ENCODE assay signal across 17 cellular contexts in genomic region chr15:88428805-88429605, GRCh38. TPM values are rescaled to one million over a fixed set of nuclear protein-coding genes. Genes with fewer than 3 reads are reported as not detected.
DNase-seq lines count a peak whose midpoint lies in the region; ATAC-seq, FAIRE-seq and TF ChIP-seq lines count a peak whose summit lies in the region.
"Had no signal": no experiment of that assay in that cellular context is flagged by ENCODE, and none has a peak within 500 bp of the region (broad histone marks: within the 10 kb centered on the region; RNA-seq: fewer than 3 reads in every experiment).

No MANE protein-coding gene starts in this region.

- BruUV-seq in K562 (replicated peaks; lab: Mats Ljungman, UMichigan), result no TSS peak

- H3K4me3 ChIP-seq in SJCRH30, result no peak overlapping the region
- H3K4me3 ChIP-seq in K562, result no peak overlapping the region
- no peak overlapping the region for H3K4me3 ChIP-seq in osteoblast (ENCODE audit: insufficient read depth, low read length)
- no peak overlapping the region for H3K4me3 ChIP-seq in dorsolateral prefrontal cortex
- no peak overlapping the region for H3K4me3 ChIP-seq in psoas muscle
- H3K4me3 ChIP-seq: BLaER1 treated with 17β-estradiol and CSF1 and Interleukin-3, amounts not matched to agents 10 nM and 100 nM had no signal

- intact Hi-C loops in K562 (cut with micrococcal nuclease) (no loop called here), dorsolateral prefrontal cortex (cut with DNase I) (no loop called here), psoas muscle (cut with DNase I) (no loop called here)

- H4K20me1 ChIP-seq in K562 (replicated peaks; ENCODE audit: control insufficient read depth, insufficient read depth, low read length) (no peaks in the 10 kb centered on the region; the same call in 1 of the 2 replicates), osteoblast (ENCODE audit: insufficient read depth, low read length) (no peaks in the 10 kb centered on the region)
- H4K20me1 ChIP-seq: BLaER1 treated with 17β-estradiol and CSF1 and Interleukin-3, amounts not matched to agents 10 nM and 100 nM had no signal

- ATAC-seq in K562, result peak; percentile 61
- ATAC-seq in stimulated activated effector memory CD8-positive, alpha-beta T cell treated with anti-CD3 and anti-CD28 coated beads, Interleukin-12 subunit alpha, Interleukin-12 subunit beta, amount 100 ng/mL, for 72 hours, result no peak
- no peak for ATAC-seq in psoas muscle
- ATAC-seq: HepG2 had no signal

- no peak for TF ChIP-seq POLR2A in K562 (conservative IDR thresholded peaks at IDR 0.05)

- H2AFZ ChIP-seq in K562 (ENCODE audit: low read depth, low read length), result no peak overlapping the region
- H2AFZ ChIP-seq in osteoblast (ENCODE audit: low read length), result no peak overlapping the region

- CTCF ChIA-PET in K562 (lab: Yijun Ruan, JAX; ENCODE audit: low intra/inter-chr PET ratio), result no interaction called here

- H3K27ac ChIP-seq in SJCRH30, result peak overlapping the region; percentile 40
- H3K27ac ChIP-seq in K562 (ENCODE audit: extremely low read depth, low read depth, low read length), result no peak overlapping the region
- H3K27ac ChIP-seq in osteoblast (ENCODE audit: low read depth, low read length), result no peak overlapping the region
- no peak overlapping the region for H3K27ac ChIP-seq in dorsolateral prefrontal cortex
- H3K27ac ChIP-seq in psoas muscle, result no peak overlapping the region
- H3K27ac ChIP-seq: BLaER1 treated with 17β-estradiol and CSF1 and Interleukin-3, amounts not matched to agents 10 nM and 100 nM had no signal

- no peaks in the 10 kb centered on the region for H3K36me3 Mint-ChIP-seq in stimulated activated effector memory CD8-positive, alpha-beta T cell treated with anti-CD3 and anti-CD28 coated beads, Interleukin-12 subunit alpha, Interleukin-12 subunit beta, amount 100 ng/mL, for 72 hours
- H3K36me3 Mint-ChIP-seq: CD4-positive, CD25-positive, alpha-beta regulatory T cell had no signal

- in situ Hi-C loops in K562 (cut with MboI), result no loop called here

- no peak for TF ChIP-seq RAD21 in K562 (CRISPR knock-in tag; conservative IDR thresholded peaks at IDR 0.05 in 1 of 2, IDR thresholded peaks at IDR 0.05 in 1 of 2)

- no peak overlapping the region for H3K27ac Mint-ChIP-seq in stimulated activated effector memory CD8-positive, alpha-beta T cell treated with anti-CD3 and anti-CD28 coated beads, Interleukin-12 subunit alpha, Interleukin-12 subunit beta, amount 100 ng/mL, for 72 hours
- H3K27ac Mint-ChIP-seq: CD4-positive, CD25-positive, alpha-beta regulatory T cell; HFFc6 had no signal

- H3K4me1 Mint-ChIP-seq in stimulated activated effector memory CD8-positive, alpha-beta T cell treated with anti-CD3 and anti-CD28 coated beads, Interleukin-12 subunit alpha, Interleukin-12 subunit beta, amount 100 ng/mL, for 72 hours, result no peaks in the 10 kb centered on the region
- H3K4me1 Mint-ChIP-seq: CD4-positive, CD25-positive, alpha-beta regulatory T cell had no signal

- H3K27me3 ChIP-seq in SJCRH30, result no peaks in the 10 kb centered on the region
- H3K27me3 ChIP-seq in K562 (ENCODE audit: control insufficient read depth in 2 of 2, insufficient read depth in 2 of 2, low read length in 2 of 2), result peaks cover 21 to 33% of the 10 kb centered on the region in 2 experiments
- H3K27me3 ChIP-seq in osteoblast (ENCODE audit: insufficient read depth, low read length), result peaks cover 38% of the 10 kb centered on the region
- H3K27me3 ChIP-seq in dorsolateral prefrontal cortex, result peaks cover 0 to 3% (median 0%) of the 10 kb centered on the region in 45 donors
- H3K27me3 ChIP-seq in psoas muscle (ENCODE audit: insufficient read depth in 3 of 3, low read length in 2 of 3), result peaks cover 0 to 12% (median 0%) of the 10 kb centered on the region in 3 donors
- H3K27me3 ChIP-seq: BLaER1 treated with 17β-estradiol and CSF1 and Interleukin-3, amounts not matched to agents 10 nM and 100 nM had no signal

- no peak overlapping the region for H3K4me3 Mint-ChIP-seq in stimulated activated effector memory CD8-positive, alpha-beta T cell treated with anti-CD3 and anti-CD28 coated beads, Interleukin-12 subunit alpha, Interleukin-12 subunit beta, amount 100 ng/mL, for 72 hours
- H3K4me3 Mint-ChIP-seq: CD4-positive, CD25-positive, alpha-beta regulatory T cell; HFFc6 had no signal

- H3K9me1 ChIP-seq in K562 (ENCODE audit: control insufficient read depth, insufficient read depth, low read length), result no peaks in the 10 kb centered on the region

- FAIRE-seq in K562 (lab: Jason Lieb, UNC), result no peak
- peak; percentile 23 for FAIRE-seq in urothelium cell line (lab: Jason Lieb, UNC)
- FAIRE-seq: HepG2, HTR-8/SVneo had no signal

- no peak overlapping the region for H3K9ac ChIP-seq in K562 (ENCODE audit: insufficient read depth in 1 of 2, low read depth in 2 of 2, low read length in 2 of 2)
- H3K9ac ChIP-seq: BLaER1 treated with 17β-estradiol and CSF1 and Interleukin-3, amounts not matched to agents 10 nM and 100 nM had no signal

- DNase-seq in SJCRH30, result peak; percentile 13 to 39
- DNase-seq in K562 (ENCODE audit: extremely low read depth in 1 of 4, low spot score in 3 of 4), result peak in 1 of 4 experiments; percentile 10
- DNase-seq in osteoblast (ENCODE audit: insufficient read length, low spot score, missing footprints), result peak; percentile 10
- DNase-seq in urothelium cell line (ENCODE audit: low spot score), result no peak
- DNase-seq in stimulated activated effector memory CD8-positive, alpha-beta T cell treated with anti-CD3 and anti-CD28 coated beads, Interleukin-12 subunit alpha, Interleukin-12 subunit beta, amount 100 ng/mL, for 72 hours (ENCODE audit: low spot score in 2 of 2), result no peak
- DNase-seq in dorsolateral prefrontal cortex, result no peak
- no peak for DNase-seq in psoas muscle
- DNase-seq: 8988T; AML-193; CD4-positive, CD25-positive, alpha-beta regulatory T cell; DMS53; GF-D8; HCEC 1CT; HFFc6 had no signal

- H3K9me3 ChIP-seq in SJCRH30 (replicated peaks) (no peaks in the 10 kb centered on the region), K562 (replicated peaks; ENCODE audit: control insufficient read depth, insufficient read depth, low read depth, low read length) (no peaks in the 10 kb centered on the region), osteoblast (ENCODE audit: low read depth, low read length) (no peaks in the 10 kb centered on the region), psoas muscle (no peaks in the 10 kb centered on the region)
- H3K9me3 ChIP-seq: BLaER1 treated with 17β-estradiol and CSF1 and Interleukin-3, amounts not matched to agents 10 nM and 100 nM had no signal

- H3K36me3 ChIP-seq in SJCRH30, result no peaks in the 10 kb centered on the region
- no peaks in the 10 kb centered on the region for H3K36me3 ChIP-seq in K562 (ENCODE audit: control insufficient read depth, insufficient read depth, low read length)
- H3K36me3 ChIP-seq in osteoblast (ENCODE audit: insufficient read depth, low read length), result no peaks in the 10 kb centered on the region
- H3K36me3 ChIP-seq in psoas muscle (ENCODE audit: insufficient read depth in 1 of 2, low read depth in 1 of 2), result no peaks in the 10 kb centered on the region
- H3K36me3 ChIP-seq: BLaER1 treated with 17β-estradiol and CSF1 and Interleukin-3, amounts not matched to agents 10 nM and 100 nM had no signal

- peaks cover 13% of the 10 kb centered on the region for H3K4me1 ChIP-seq in SJCRH30
- 0 out of 5 replicates have a peak, but pooled peaks cover 0 to 4% of the 10 kb centered on the region in 2 experiments for H3K4me1 ChIP-seq in K562 (replicated peaks in 1 of 2; ENCODE audit: control insufficient read depth in 2 of 2, insufficient read depth in 2 of 2, low read length in 2 of 2)
- H3K4me1 ChIP-seq in osteoblast (ENCODE audit: insufficient read depth, low read length), result no peaks in the 10 kb centered on the region
- no peaks in the 10 kb centered on the region for H3K4me1 ChIP-seq in psoas muscle
- H3K4me1 ChIP-seq: BLaER1 treated with 17β-estradiol and CSF1 and Interleukin-3, amounts not matched to agents 10 nM and 100 nM had no signal

- H3K79me2 ChIP-seq in K562 (ENCODE audit: control insufficient read depth, insufficient read depth, low read length), result no peaks in the 10 kb centered on the region
- H3K79me2 ChIP-seq in osteoblast (ENCODE audit: insufficient read depth, low read length), result no peaks in the 10 kb centered on the region

- POLR2A ChIA-PET in K562 (lab: Yijun Ruan, JAX), result interaction anchor here (1.1 kb wide), 2 partner anchors 16 to 31 kb away, joined by 3 read pairs; no protein-coding TSS in a partner anchor

- TF ChIP-seq CTCF in K562 (IDR thresholded peaks at IDR 0.05 in 2 of 3, conservative IDR thresholded peaks at IDR 0.05 in 1 of 3; ENCODE audit: insufficient read depth in 2 of 3, low read depth in 1 of 3, low read length in 3 of 3), result no peak
- TF ChIP-seq CTCF in osteoblast (IDR thresholded peaks at IDR 0.05; ENCODE audit: extremely low read depth, low read depth, low read length), result no peak
- no peak for TF ChIP-seq CTCF in dorsolateral prefrontal cortex (IDR thresholded peaks at IDR 0.05 in 54 of 56, conservative IDR thresholded peaks at IDR 0.05 in 2 of 56; ENCODE audit: low read depth in 1 of 56, partially characterized antibody in 56 of 56)
- TF ChIP-seq CTCF in psoas muscle (IDR thresholded peaks at IDR 0.05), result no peak

- H3K4me2 ChIP-seq in K562 (ENCODE audit: insufficient read depth, low read length), result no peak overlapping the region
- no peak overlapping the region for H3K4me2 ChIP-seq in osteoblast (ENCODE audit: insufficient read depth, low read length)
- H3K4me2 ChIP-seq: BLaER1 treated with 17β-estradiol and CSF1 and Interleukin-3, amounts not matched to agents 10 nM and 100 nM had no signal

- TF ChIP-seq EP300 in K562 (IDR thresholded peaks at IDR 0.05; ENCODE audit: low read length), result no peak

- no peaks in the 10 kb centered on the region for H3K9me3 Mint-ChIP-seq in stimulated activated effector memory CD8-positive, alpha-beta T cell treated with anti-CD3 and anti-CD28 coated beads, Interleukin-12 subunit alpha, Interleukin-12 subunit beta, amount 100 ng/mL, for 72 hours
- H3K9me3 Mint-ChIP-seq: CD4-positive, CD25-positive, alpha-beta regulatory T cell; HFFc6 had no signal

- 3% methylated on average over 12 of the region's 12 CpGs for WGBS in K562 (ENCODE audit: insufficient coverage, low coverage, missing lambda C conversion rate)
- 84 to 88% (median 84%) methylated on average over 12 of the region's 12 CpGs for WGBS in psoas muscle, 3 donors

RNA-seq across cellular contexts. Expression of gene MRPL46, which starts 38.2 kb away (rescaled TPM):
- 32.1 and 34.1 TPM in 2 replicates for total RNA-seq in SJCRH30 (2014; rRNA removed; shearing (Covaris generic))
- total RNA-seq in K562 (2011; cell fraction: chromatin; rRNA removed; ENCODE audit: low replicate concordance), result 21.6 and 31.4 TPM in 2 replicates
- 20.0 and 23.3 TPM in 2 replicates for total RNA-seq in K562 (2011; cell fraction: nucleolus; rRNA removed)
- total RNA-seq in K562 (2011; cell fraction: nucleoplasm; rRNA removed), result 28.5 and 34.7 TPM in 2 replicates
- total RNA-seq in K562 (2014; rRNA removed) (43.0 and 44.7 TPM in 2 replicates), K562 (2014; rRNA removed; fragmentation: Illumina TruSeq; extraction: Trizol) (49.2 and 55.0 TPM in 2 replicates), K562 (2015; rRNA removed; fragmentation: Illumina TruSeq; extraction: Trizol) (48.4 and 50.0 TPM in 2 replicates), K562 (2021) (41.2 and 41.9 TPM in 2 replicates), osteoblast (11.2 and 13.0 TPM in 2 replicates), dorsolateral prefrontal cortex (10 to 100 TPM; 23.1 to 42.3 (median 30.9) TPM), psoas muscle (10 to 100 TPM; 47.3 to 87.9 (median 65.5) TPM)
- polyA plus RNA-seq in K562 (2011; rRNA removed) (41.3 and 49.8 TPM in 2 replicates), K562 (2014; fragmentation: Illumina TruSeq; extraction: Trizol) (46.5 and 50.8 TPM in 2 replicates), K562 (2014; fragmentation: Nextera tagmentation; extraction: Ambion mirVana) (10 to 100 TPM; 66.9 to 71.2 TPM), K562 (2014; rRNA removed) (72.2 and 74.6 TPM in 2 replicates), psoas muscle (100 to 1,000 TPM in 2 of 3 donors, 10 to 100 TPM in 1; 82.1 to 207 (median 133) TPM)
- 28.2 and 33.0 TPM in 2 replicates for polyA plus RNA-seq in K562 (2011; cell fraction: cytosol; rRNA removed)
- 30.7 and 36.3 TPM in 2 replicates for polyA plus RNA-seq in K562 (2011; cell fraction: nucleus; rRNA removed)
- polyA plus RNA-seq in K562 (2012), result 24.9 and 32.7 TPM in 2 replicates
- polyA minus RNA-seq in K562 (2011; rRNA and poly(A)+ RNA removed), result 15.8 and 19.1 TPM in 2 replicates
- 5.6 and 7.3 TPM in 2 replicates for polyA minus RNA-seq in K562 (2011; cell fraction: cytosol; rRNA and poly(A)+ RNA removed)
- polyA minus RNA-seq in K562 (2011; cell fraction: nucleus; rRNA and poly(A)+ RNA removed), result 34.6 and 48.7 TPM in 2 replicates

RNA-seq across cellular contexts. Expression of gene MRPS11, which starts 38.5 kb away (rescaled TPM):
- total RNA-seq in SJCRH30 (2014; rRNA removed; shearing (Covaris generic)), result 63.9 and 65.9 TPM in 2 replicates
- total RNA-seq in K562 (2011; cell fraction: chromatin; rRNA removed; ENCODE audit: low replicate concordance), result 31.8 and 43.4 TPM in 2 replicates
- 23.3 and 25.0 TPM in 2 replicates for total RNA-seq in K562 (2011; cell fraction: nucleolus; rRNA removed)
- total RNA-seq in K562 (2011; cell fraction: nucleoplasm; rRNA removed), result 25.3 and 42.7 TPM in 2 replicates
- total RNA-seq in K562 (2014; rRNA removed) (54.9 and 75.7 TPM in 2 replicates), K562 (2014; rRNA removed; fragmentation: Illumina TruSeq; extraction: Trizol) (40.4 and 44.8 TPM in 2 replicates), K562 (2015; rRNA removed; fragmentation: Illumina TruSeq; extraction: Trizol) (51.3 and 52.9 TPM in 2 replicates), K562 (2021) (61.1 and 72.9 TPM in 2 replicates), osteoblast (17.7 and 18.3 TPM in 2 replicates), dorsolateral prefrontal cortex (10 to 100 TPM; 34.8 to 66.4 (median 50.4) TPM), psoas muscle (10 to 100 TPM; 48.4 to 62.2 (median 54.5) TPM)
- polyA plus RNA-seq in K562 (2011; rRNA removed) (57.3 and 67.3 TPM in 2 replicates), K562 (2014; fragmentation: Illumina TruSeq; extraction: Trizol) (53.1 and 54.1 TPM in 2 replicates), K562 (2014; fragmentation: Nextera tagmentation; extraction: Ambion mirVana) (10 to 100 TPM; 28.3 to 39.4 TPM), K562 (2014; rRNA removed) (83.2 and 90.3 TPM in 2 replicates), psoas muscle (100 to 1,000 TPM in 1 of 3 donors, 10 to 100 TPM in 2; 62.3 to 129 (median 73.7) TPM)
- polyA plus RNA-seq in K562 (2011; cell fraction: cytosol; rRNA removed), result 54.0 and 96.1 TPM in 2 replicates
- polyA plus RNA-seq in K562 (2011; cell fraction: nucleus; rRNA removed), result 30.1 and 33.7 TPM in 2 replicates
- polyA plus RNA-seq in K562 (2012), result 39.9 and 51.0 TPM in 2 replicates
- polyA minus RNA-seq in K562 (2011; rRNA and poly(A)+ RNA removed), result 20.8 and 28.3 TPM in 2 replicates
- 21.4 and 27.4 TPM in 2 replicates for polyA minus RNA-seq in K562 (2011; cell fraction: cytosol; rRNA and poly(A)+ RNA removed)
- polyA minus RNA-seq in K562 (2011; cell fraction: nucleus; rRNA and poly(A)+ RNA removed), result 13.7 and 19.4 TPM in 2 replicates

Comparison
In these comparisons a context has a peak if more than half of its experiments do, and no peak if none do; other contexts are left out.
1. DNase-seq: peak in SJCRH30 (2 of 2) and osteoblast (single experiment); none in urothelium cell line (single experiment), stimulated activated effector memory CD8-positive, alpha-beta T cell treated with anti-CD3 and anti-CD28 coated beads, Interleukin-12 subunit alpha, Interleukin-12 subunit beta, amount 100 ng/mL, for 72 hours (0 of 2), dorsolateral prefrontal cortex (0 of 10) and psoas muscle (0 of 2).